In the genomic region with DNA sequence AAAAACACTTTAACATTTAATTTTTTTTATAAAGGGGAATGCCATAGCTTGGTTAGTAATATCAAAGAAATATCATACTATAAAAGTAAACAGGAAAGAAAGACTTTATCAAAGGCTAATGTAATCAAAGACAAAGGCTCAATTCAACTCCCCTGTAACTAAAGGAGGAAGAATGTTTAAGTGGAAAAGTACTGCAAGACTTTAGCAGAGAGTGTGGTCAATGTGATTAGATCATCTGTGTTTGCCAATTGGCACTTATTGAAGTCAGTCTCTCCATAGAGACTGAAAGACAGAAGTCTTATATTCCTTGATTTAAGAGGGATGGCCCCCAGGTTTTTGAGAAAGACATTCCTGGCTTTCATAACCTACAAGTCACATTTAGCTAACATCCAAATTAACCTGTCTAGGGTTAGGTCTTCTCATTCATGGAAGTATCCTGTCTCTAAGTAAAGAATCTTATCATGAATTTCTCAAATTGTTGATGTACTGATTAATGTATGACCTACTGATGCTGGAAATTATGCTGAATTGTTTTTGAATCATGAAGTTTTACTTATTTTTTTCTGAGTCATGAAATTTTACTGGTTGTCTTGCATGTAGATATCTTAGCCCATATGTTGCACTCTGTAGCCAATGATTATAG, we compare ENCODE assay signal across 1 cellular context.
TF ChIP-seq lines count a peak whose summit lies in the region.

No MANE protein-coding gene starts in this region.

TF ChIP-seq in K562, 482 proteins besides CTCF, POLR2A, EP300 and RAD21 (continued from another document):
- TF ChIP-seq NR0B1 (IDR thresholded peaks at IDR 0.05; ENCODE audit: partially characterized antibody): no peak
- no peak for TF ChIP-seq RFX1 (IDR thresholded peaks at IDR 0.05)
